In genomic region chr12:51531982-51532497, GRCh38 we compare ENCODE assay signal across 8 cellular contexts. TPM values are rescaled to one million over a fixed set of nuclear protein-coding genes. Genes with fewer than 3 reads are reported as not detected.
DNase-seq lines count a peak whose midpoint lies in the region; ATAC-seq, FAIRE-seq and TF ChIP-seq lines count a peak whose summit lies in the region.

No MANE protein-coding gene starts in this region.

- no peak for ATAC-seq in GM18867 (IDR thresholded peaks at IDR 0.05; ENCODE audit: unreplicated experiment)

- peaks cover 7% of the 10 kb centered on the region for H3K4me1 Mint-ChIP-seq in activated CD4-positive, alpha-beta memory T cell treated with anti-CD3 and anti-CD28 coated beads for 36 hours (ENCODE audit: low read depth)

- no peak overlapping the region for H3K4me3 Mint-ChIP-seq in activated CD4-positive, alpha-beta memory T cell treated with anti-CD3 and anti-CD28 coated beads for 36 hours

- H3K36me3 Mint-ChIP-seq in activated CD4-positive, alpha-beta memory T cell treated with anti-CD3 and anti-CD28 coated beads for 36 hours, result no peaks in the 10 kb centered on the region

- no peaks in the 10 kb centered on the region for H3K9me3 Mint-ChIP-seq in activated CD4-positive, alpha-beta memory T cell treated with anti-CD3 and anti-CD28 coated beads for 36 hours

- intact Hi-C loops in activated CD4-positive, alpha-beta memory T cell treated with anti-CD3 and anti-CD28 coated beads for 36 hours (cut with micrococcal nuclease), result loop anchor here (1.0 to 10.0 kb wide), 3 partner anchors 111 to 290 kb away; no protein-coding TSS in a partner anchor

- CTCF ChIA-PET in activated CD4-positive, alpha-beta memory T cell treated with anti-CD3 and anti-CD28 coated beads for 36 hours (lab: Charles Lee), result interaction anchor here (0.6 to 9.5 kb wide), 28 partner anchors 9 to 292 kb away, joined by 3 to 204 read pairs (median 4); partner anchors contain the start of gene SLC4A8

- DNase-seq in GM12891 (ENCODE audit: insufficient read length, low spot score), result peak; percentile 62
- DNase-seq in HPDE6-E6E7 (ENCODE audit: extremely low spot score), result peak; percentile 60
- DNase-seq in NCI-H774 (lab: John Stamatoyannopoulos, UW), result peak; percentile 84
- peak; percentile 82 for DNase-seq in activated CD4-positive, alpha-beta memory T cell treated with anti-CD3 and anti-CD28 coated beads for 36 hours
- peak; percentile 58 for DNase-seq in effector CD8-positive, alpha-beta T cell (lab: John Stamatoyannopoulos, UW)
- peak; percentile 90 for DNase-seq in medulla oblongata (ENCODE audit: extremely low spot score)
- DNase-seq in stimulated activated CD8-positive, alpha-beta memory T cell treated with anti-CD3 and anti-CD28 coated beads, Interleukin-15, amount 100 ng/mL, for 24 hours (ENCODE audit: low read depth), result peak; percentile 20

- TF ChIP-seq POLR2A in GM12891 (IDR thresholded peaks at IDR 0.05; ENCODE audit: low read depth, low read length), result no peak

- peak; percentile 98 for FAIRE-seq in GM12891 (lab: Jason Lieb, UNC)

- peaks cover 1% of the 10 kb centered on the region for H3K27me3 Mint-ChIP-seq in activated CD4-positive, alpha-beta memory T cell treated with anti-CD3 and anti-CD28 coated beads for 36 hours

- no peak overlapping the region for H3K27ac Mint-ChIP-seq in activated CD4-positive, alpha-beta memory T cell treated with anti-CD3 and anti-CD28 coated beads for 36 hours

- POLR2A ChIA-PET in activated CD4-positive, alpha-beta memory T cell treated with anti-CD3 and anti-CD28 coated beads for 36 hours (lab: Charles Lee), result no interaction called here

TF ChIP-seq in GM12891, 5 proteins besides CTCF, POLR2A, EP300 and RAD21:
- no peak for TF ChIP-seq TAF1 (IDR thresholded peaks at IDR 0.05; ENCODE audit: low read depth, low read length)
- TF ChIP-seq PAX5 (IDR thresholded peaks at IDR 0.05; ENCODE audit: insufficient read depth, low read length, severe bottlenecking), result no peak
- no peak for TF ChIP-seq SPI1 (IDR thresholded peaks at IDR 0.05; ENCODE audit: low read depth, low read length)
- TF ChIP-seq POLR2AphosphoS5 (IDR thresholded peaks at IDR 0.05; ENCODE audit: low read depth, low read length), result no peak
- no peak for TF ChIP-seq POU2F2 (IDR thresholded peaks at IDR 0.05; ENCODE audit: low read depth, low read length)

RNA-seq across cellular contexts. Expression of gene SCN8A, which starts 59.0 kb away (rescaled TPM):
- polyA plus RNA-seq in GM12891 (2012; ENCODE audit: low read depth, missing spikeins), result 0.10 TPM
- total RNA-seq in activated CD4-positive, alpha-beta memory T cell treated with anti-CD3 and anti-CD28 coated beads for 36 hours, result under 1 TPM; 0.51 to 0.64 TPM

Comparison
In these comparisons a context has a peak if more than half of its experiments do, and no peak if none do; other contexts are left out.
1. DNase-seq: peak in every context shown above with its lines; median percentile 90 in medulla oblongata; 84 in NCI-H774; 82 in activated CD4-positive, alpha-beta memory T cell treated with anti-CD3 and anti-CD28 coated beads for 36 hours; 62 in GM12891; 60 in HPDE6-E6E7; 58 in effector CD8-positive, alpha-beta T cell; 20 in stimulated activated CD8-positive, alpha-beta memory T cell treated with anti-CD3 and anti-CD28 coated beads, Interleukin-15, amount 100 ng/mL, for 24 hours.